In the genomic region with DNA sequence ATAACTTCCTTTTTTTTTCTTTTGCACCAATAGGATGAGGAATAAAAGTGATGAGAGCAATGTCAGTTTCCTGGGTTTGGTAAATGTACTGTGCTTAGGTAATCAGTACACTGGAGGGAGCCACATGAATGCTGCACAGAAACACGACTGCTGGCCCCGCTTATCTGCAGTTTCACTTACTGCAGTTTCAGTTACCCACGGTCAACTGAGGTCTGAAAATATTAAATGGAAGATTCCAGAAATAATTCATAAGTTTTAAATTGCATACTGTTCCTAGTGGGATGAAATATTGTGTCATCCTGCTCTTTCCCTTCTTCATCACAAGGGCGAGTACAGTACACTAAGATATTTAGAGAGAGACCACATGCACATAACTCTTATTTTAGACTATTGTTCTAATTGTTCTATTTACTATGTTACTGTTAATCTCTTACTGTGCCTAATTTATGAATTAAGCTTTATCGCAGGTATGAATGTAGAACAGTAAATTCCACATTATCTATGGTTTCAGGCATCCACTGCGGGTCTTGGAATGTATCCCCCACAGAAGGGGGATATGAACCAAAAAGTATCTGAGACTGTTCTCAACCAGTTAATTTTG, we compare ENCODE assay signal across 8 cellular contexts. TPM values are rescaled to one million over a fixed set of nuclear protein-coding genes. Genes with fewer than 3 reads are reported as not detected.
DNase-seq lines count a peak whose midpoint lies in the region; ATAC-seq and TF ChIP-seq lines count a peak whose summit lies in the region.

No MANE protein-coding gene starts in this region.

- H4K20me1 ChIP-seq in OCI-LY7 (ENCODE audit: insufficient read depth, low read length) = no peaks in the 10 kb centered on the region

- H3K4me3 Mint-ChIP-seq in dendritic cell treated with granulocyte-macrophage colony-stimulating factor and Interleukin-4, amounts not matched to agents 40 ng/mL and 50 ng/mL, for 4 days = peak overlapping the region; percentile 53

- DNase-seq in NCI-H2107 treated with DMSO at 0.1 percent for 48 hours (lab: John Stamatoyannopoulos, UW; ENCODE audit: unreplicated experiment) (peak; percentile 56), NCI-H2107 (lab: John Stamatoyannopoulos, UW) (no peak), OCI-LY7 (ENCODE audit: low spot score) (peak; percentile 47), myocyte (ENCODE audit: low read depth) (peak; percentile 52)
- DNase-seq in activated CD4-positive, CD25-positive, alpha-beta regulatory T cell treated with anti-CD3 and anti-CD28 coated beads, Interleukin-2, amount 50 U/mL, for 72 hours = no peak

- CTCF ChIA-PET in OCI-LY7 (lab: Charles Lee; ENCODE audit: unreplicated experiment) = no interaction called here

- peaks cover 16% of the 10 kb centered on the region for H3K4me1 ChIP-seq in OCI-LY7 (ENCODE audit: insufficient read depth, low read length, poor library complexity, severe bottlenecking)

- H3K36me3 ChIP-seq in OCI-LY7 (ENCODE audit: insufficient read depth, low read length) = peaks cover 17% of the 10 kb centered on the region

- H3K9me3 Mint-ChIP-seq in dendritic cell treated with granulocyte-macrophage colony-stimulating factor and Interleukin-4, amounts not matched to agents 40 ng/mL and 50 ng/mL, for 4 days = no peaks in the 10 kb centered on the region

- H3K4me1 Mint-ChIP-seq in dendritic cell treated with granulocyte-macrophage colony-stimulating factor and Interleukin-4, amounts not matched to agents 40 ng/mL and 50 ng/mL, for 4 days (ENCODE audit: low read depth) = peaks cover 26% of the 10 kb centered on the region

- H3K36me3 Mint-ChIP-seq in dendritic cell treated with granulocyte-macrophage colony-stimulating factor and Interleukin-4, amounts not matched to agents 40 ng/mL and 50 ng/mL, for 4 days (ENCODE audit: low read depth) = peaks cover 21% of the 10 kb centered on the region

- H3K27me3 Mint-ChIP-seq in dendritic cell treated with granulocyte-macrophage colony-stimulating factor and Interleukin-4, amounts not matched to agents 40 ng/mL and 50 ng/mL, for 4 days = no peaks in the 10 kb centered on the region

- BruUV-seq in OCI-LY7 (replicated peaks; lab: Mats Ljungman, UMichigan) = no TSS peak

- no peak for ATAC-seq in HG03196 (IDR thresholded peaks at IDR 0.05; ENCODE audit: unreplicated experiment)
- ATAC-seq in HG03025 (IDR thresholded peaks at IDR 0.05; ENCODE audit: low FRiP score, unreplicated experiment) = no peak

- H3K9me2 ChIP-seq in OCI-LY7 (ENCODE audit: insufficient read depth, low read length) = no peaks in the 10 kb centered on the region

- H3K4me3 ChIP-seq in OCI-LY7 (ENCODE audit: low read depth, low read length, poor library complexity, severe bottlenecking) = no peak overlapping the region

- H3K79me2 ChIP-seq in OCI-LY7 (ENCODE audit: insufficient read depth, low read depth, low read length) = no peaks in the 10 kb centered on the region

- peak overlapping the region; percentile 30; the same call in 1 of the 2 replicates for H3K4me2 ChIP-seq in OCI-LY7 (ENCODE audit: low read length)

- peak overlapping the region; percentile 87 for H3K27ac Mint-ChIP-seq in dendritic cell treated with granulocyte-macrophage colony-stimulating factor and Interleukin-4, amounts not matched to agents 40 ng/mL and 50 ng/mL, for 4 days

- intact Hi-C loops in OCI-LY7 (cut with micrococcal nuclease; ENCODE audit: unreplicated experiment) = no loop called here
- intact Hi-C loops in dendritic cell treated with granulocyte-macrophage colony-stimulating factor and Interleukin-4, amounts not matched to agents 40 ng/mL and 50 ng/mL, for 4 days (cut with micrococcal nuclease) = loop anchor here (2.0 kb wide), 1 partner anchor 57 kb away; no protein-coding TSS in a partner anchor

- POLR2A ChIA-PET in OCI-LY7 (lab: Charles Lee) = interaction anchor here (0.6 kb wide), 2 partner anchors 16 to 1247 kb away, joined by 3 to 4 read pairs; no protein-coding TSS in a partner anchor

- TF ChIP-seq CTCF in OCI-LY7 (conservative IDR thresholded peaks at IDR 0.05; ENCODE audit: low read length) = peak; percentile 64

- peak overlapping the region; percentile 5; the same call in 1 of the 2 replicates for H2AFZ ChIP-seq in OCI-LY7 (ENCODE audit: low read length)

- no peak overlapping the region for H3K27ac ChIP-seq in OCI-LY7 (ENCODE audit: low read depth, low read length, poor library complexity, severe bottlenecking)

- no peaks in the 10 kb centered on the region for H3K9me3 ChIP-seq in OCI-LY7 (ENCODE audit: low read length)

RNA-seq across cellular contexts. Expression of a gene that starts 6.4 kb away (rescaled TPM):
- 0.88 TPM in 1 of 2 replicates, not detected in the other for total RNA-seq in OCI-LY7 (2014; rRNA removed; shearing (Covaris generic))
- total RNA-seq in OCI-LY7 (2022) (1.3 and 1.7 TPM in 2 replicates), myocyte (437 and 456 TPM in 2 replicates)
- 442 TPM for polyA plus RNA-seq in myocyte (2012)

RNA-seq across cellular contexts. Expression of a gene that starts 23.4 kb away (rescaled TPM):
- 36.3 and 37.2 TPM in 2 replicates for total RNA-seq in OCI-LY7 (2014; rRNA removed; shearing (Covaris generic))
- total RNA-seq in OCI-LY7 (2022) = 51.7 and 60.5 TPM in 2 replicates
- 42.7 and 51.3 TPM in 2 replicates for total RNA-seq in myocyte
- 35.1 TPM for polyA plus RNA-seq in myocyte (2012)

RNA-seq across cellular contexts. Expression of a gene that starts 37.8 kb away (rescaled TPM):
- not detected in 2 replicates for total RNA-seq in OCI-LY7 (2014; rRNA removed; shearing (Covaris generic))
- total RNA-seq in OCI-LY7 (2022) = not detected in 2 replicates
- 1.5 and 1.9 TPM in 2 replicates for total RNA-seq in myocyte
- 1.0 TPM for polyA plus RNA-seq in myocyte (2012)

Comparison
In these comparisons a context has a peak if more than half of its experiments do, and no peak if none do; other contexts are left out.
1. DNase-seq: peak in NCI-H2107 treated with DMSO at 0.1 percent for 48 hours (single experiment), OCI-LY7 (single experiment) and myocyte (single experiment); none in NCI-H2107 (single experiment) and activated CD4-positive, CD25-positive, alpha-beta regulatory T cell treated with anti-CD3 and anti-CD28 coated beads, Interleukin-2, amount 50 U/mL, for 72 hours (single experiment).
2. RNA of a gene that starts 6.4 kb away (total RNA-seq): 437 to 456 TPM in myocyte; 0.88 to 1.7 TPM in OCI-LY7; every median in the first group is over 100 times any median in the second.